Comparison of ENCODE assay signal across 16 cellular contexts in genomic region chr2:98558852-98559530, GRCh38. TPM values are rescaled to one million over a fixed set of nuclear protein-coding genes. Genes with fewer than 3 reads are reported as not detected.
DNase-seq lines count a peak whose midpoint lies in the region; ATAC-seq, FAIRE-seq and TF ChIP-seq lines count a peak whose summit lies in the region.
"Had no signal": no experiment of that assay in that cellular context is flagged by ENCODE, and none has a peak within 500 bp of the region (broad histone marks: within the 10 kb centered on the region; RNA-seq: fewer than 3 reads in every experiment).

No MANE protein-coding gene starts in this region.

- peaks cover 7% of the 10 kb centered on the region; the same call in 1 of the 2 replicates for H3K36me3 Mint-ChIP-seq in HFFc6 (ENCODE audit: low read depth)
- peaks cover 46% of the 10 kb centered on the region for H3K36me3 Mint-ChIP-seq in central memory CD8-positive, alpha-beta T cell (ENCODE audit: insufficient read depth)
- H3K36me3 Mint-ChIP-seq in naive thymus-derived CD4-positive, alpha-beta T cell, result peaks cover 8 to 53% (median 37%) of the 10 kb centered on the region in 5 donors

- TF ChIP-seq CTCF in HFFc6 (IDR thresholded peaks at IDR 0.05), result no peak

- ATAC-seq in central memory CD8-positive, alpha-beta T cell (replicated peaks; ENCODE audit: extremely low read depth, poor library complexity, severe bottlenecking), result no peak
- ATAC-seq in naive thymus-derived CD4-positive, alpha-beta T cell, result no peak
- no peak for ATAC-seq in GM19324 (IDR thresholded peaks at IDR 0.05; ENCODE audit: low FRiP score, unreplicated experiment)
- ATAC-seq in HG02763 (IDR thresholded peaks at IDR 0.05; ENCODE audit: unreplicated experiment), result no peak

- no peaks in the 10 kb centered on the region for H3K27me3 ChIP-seq in naive thymus-derived CD4-positive, alpha-beta T cell (ENCODE audit: control insufficient read depth in 2 of 2, insufficient read depth in 2 of 2, low read length in 2 of 2)
- H3K27me3 ChIP-seq: brain microvascular endothelial cell, thyroid gland had no signal

- peaks cover 18 to 87% (median 36%) of the 10 kb centered on the region in 3 experiments for H3K36me3 ChIP-seq in naive thymus-derived CD4-positive, alpha-beta T cell (ENCODE audit: control insufficient read depth in 2 of 3, insufficient read depth in 3 of 3, low read length in 3 of 3)
- H3K36me3 ChIP-seq: brain microvascular endothelial cell had no signal

- intact Hi-C loops in naive thymus-derived CD4-positive, alpha-beta T cell (cut with micrococcal nuclease), result no loop called here

- H3K9me3 Mint-ChIP-seq in HFFc6, result no peaks in the 10 kb centered on the region
- no peaks in the 10 kb centered on the region for H3K9me3 Mint-ChIP-seq in central memory CD8-positive, alpha-beta T cell
- no peaks in the 10 kb centered on the region for H3K9me3 Mint-ChIP-seq in naive thymus-derived CD4-positive, alpha-beta T cell
- H3K9me3 Mint-ChIP-seq: activated B cell treated with CpG ODN at 0.5 μM for 24 hours had no signal

- H3K27me3 Mint-ChIP-seq in HFFc6 (ENCODE audit: insufficient read depth), result no peaks in the 10 kb centered on the region; the same call in 1 of the 2 replicates
- H3K27me3 Mint-ChIP-seq in central memory CD8-positive, alpha-beta T cell, result no peaks in the 10 kb centered on the region
- no peaks in the 10 kb centered on the region for H3K27me3 Mint-ChIP-seq in naive thymus-derived CD4-positive, alpha-beta T cell
- H3K27me3 Mint-ChIP-seq: activated B cell treated with CpG ODN at 0.5 μM for 24 hours had no signal

- DNase-seq in Ammon's horn (ENCODE audit: low spot score) (peak; percentile 32), HFFc6 (no peak), urothelium cell line (ENCODE audit: low spot score) (no peak)
- no peak for DNase-seq in central memory CD8-positive, alpha-beta T cell (ENCODE audit: low spot score in 2 of 2)
- DNase-seq in naive thymus-derived CD4-positive, alpha-beta T cell, result no peak
- DNase-seq in stimulated activated CD4-positive, alpha-beta T cell treated with anti-CD3 and anti-CD28 coated beads, Interleukin-4, amount 100 ng/mL, for 24 hours, result no peak
- DNase-seq: activated B cell treated with CpG ODN at 0.5 μM for 24 hours; activated T-cell treated with anti-CD3 and anti-CD28 coated beads, Interleukin-2, amount 50 U/mL, for 48 hours; brain microvascular endothelial cell; glutamatergic neuron; NCI-H510A treated with DMSO at 0.1 percent for 48 hours had no signal

- POLR2A ChIA-PET in naive thymus-derived CD4-positive, alpha-beta T cell (lab: Charles Lee), result no interaction called here

- no peaks in the 10 kb centered on the region for H3K4me1 ChIP-seq in naive thymus-derived CD4-positive, alpha-beta T cell (ENCODE audit: control insufficient read depth in 2 of 2, insufficient read depth in 2 of 2, low read length in 2 of 2)

- FAIRE-seq in urothelium cell line (lab: Jason Lieb, UNC), result no peak
- FAIRE-seq: endometrium, islet of Langerhans had no signal

- H3K4me1 Mint-ChIP-seq in HFFc6 (ENCODE audit: low read depth), result peaks cover 32% of the 10 kb centered on the region
- H3K4me1 Mint-ChIP-seq in central memory CD8-positive, alpha-beta T cell, result peaks cover 28% of the 10 kb centered on the region
- peaks cover 10 to 68% (median 31%) of the 10 kb centered on the region in 7 donors for H3K4me1 Mint-ChIP-seq in naive thymus-derived CD4-positive, alpha-beta T cell

- H3K27ac ChIP-seq in naive thymus-derived CD4-positive, alpha-beta T cell (ENCODE audit: low read depth, low read length), result peak overlapping the region; percentile 46
- H3K27ac ChIP-seq: thyroid gland had no signal

- H3K27ac Mint-ChIP-seq in HFFc6, result peak overlapping the region; percentile 75
- peak overlapping the region; percentile 29 for H3K27ac Mint-ChIP-seq in central memory CD8-positive, alpha-beta T cell (ENCODE audit: low read depth)
- peak overlapping the region; percentile 34 to 91 (median 77) for H3K27ac Mint-ChIP-seq in naive thymus-derived CD4-positive, alpha-beta T cell
- H3K27ac Mint-ChIP-seq: activated B cell treated with CpG ODN at 0.5 μM for 24 hours had no signal

- H3K4me3 Mint-ChIP-seq in HFFc6, result peak overlapping the region; percentile 41
- no peak overlapping the region for H3K4me3 Mint-ChIP-seq in central memory CD8-positive, alpha-beta T cell
- peak overlapping the region in 1 of 10 donors; percentile 57 for H3K4me3 Mint-ChIP-seq in naive thymus-derived CD4-positive, alpha-beta T cell
- H3K4me3 Mint-ChIP-seq: activated B cell treated with CpG ODN at 0.5 μM for 24 hours had no signal

- CTCF ChIA-PET in naive thymus-derived CD4-positive, alpha-beta T cell (lab: Charles Lee), result interaction anchor here (2.5 kb wide), 1 partner anchor 146 kb away, joined by 8 read pairs; no protein-coding TSS in a partner anchor

- no peaks in the 10 kb centered on the region for H3K9me3 ChIP-seq in naive thymus-derived CD4-positive, alpha-beta T cell (ENCODE audit: control insufficient read depth in 2 of 3, low read length in 3 of 3)
- H3K9me3 ChIP-seq: thyroid gland had no signal

- no peak overlapping the region for H3K4me3 ChIP-seq in naive thymus-derived CD4-positive, alpha-beta T cell (ENCODE audit: low read length)
- H3K4me3 ChIP-seq: thyroid gland had no signal

RNA-seq across cellular contexts. Expression of gene COA5, which starts 49.3 kb away (rescaled TPM):
- total RNA-seq in HFFc6 (2021; fragmentation: NEBNext Ultra II Directional; extraction: Animal tissue kit (Norgen Biotek cat#: 25700)), result 10 to 100 TPM; 12.5 to 16.9 (median 15.7) TPM
- 10 to 100 TPM; 23.8 to 55.2 (median 29.2) TPM for total RNA-seq in naive thymus-derived CD4-positive, alpha-beta T cell
- polyA plus RNA-seq in naive thymus-derived CD4-positive, alpha-beta T cell, result 10 to 100 TPM; 25.5 to 36.3 TPM

RNA-seq across cellular contexts. Expression of gene UNC50, which starts 49.4 kb away (rescaled TPM):
- 10 to 100 TPM; 38.3 to 43.2 (median 41.6) TPM for total RNA-seq in HFFc6 (2021; fragmentation: NEBNext Ultra II Directional; extraction: Animal tissue kit (Norgen Biotek cat#: 25700))
- 10 to 100 TPM; 22.2 to 41.3 (median 29.9) TPM for total RNA-seq in naive thymus-derived CD4-positive, alpha-beta T cell
- polyA plus RNA-seq in naive thymus-derived CD4-positive, alpha-beta T cell, result 10 to 100 TPM; 59.2 to 63.2 TPM
